In the genomic region with DNA sequence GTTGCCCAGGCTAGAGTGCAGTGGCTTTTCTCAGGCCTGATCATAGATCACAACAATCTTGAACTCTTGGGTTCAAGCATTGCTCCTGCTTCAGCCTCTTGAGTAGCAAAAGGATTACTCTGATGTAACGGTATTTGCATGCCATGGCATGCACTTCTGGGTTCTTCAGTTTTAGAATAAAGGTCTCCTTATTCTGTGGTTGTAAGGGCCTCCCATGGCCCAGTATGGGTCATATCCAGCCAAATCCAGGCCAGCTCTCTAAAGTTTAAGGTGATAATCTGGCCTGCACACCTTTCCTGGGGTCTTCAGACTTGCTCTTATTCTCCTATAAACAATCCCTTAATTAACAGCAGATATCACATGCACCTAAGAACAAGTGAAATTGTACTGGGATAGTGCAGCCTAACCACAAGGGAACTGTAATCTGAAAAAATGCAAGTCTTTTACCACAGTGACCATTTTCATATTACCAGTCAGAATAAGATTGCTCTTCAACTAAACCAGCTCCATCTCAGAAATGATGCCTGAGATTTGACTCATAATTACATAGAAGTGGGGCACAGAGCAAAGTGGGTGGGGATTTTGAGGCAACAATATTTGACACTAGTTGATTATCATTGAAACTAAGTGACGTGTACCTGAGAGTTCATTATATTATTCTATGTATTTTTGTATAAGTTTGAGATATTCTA, we compare ENCODE assay signal across 13 cellular contexts. TPM values are rescaled to one million over a fixed set of nuclear protein-coding genes. Genes with fewer than 3 reads are reported as not detected.
DNase-seq lines count a peak whose midpoint lies in the region; ATAC-seq and TF ChIP-seq lines count a peak whose summit lies in the region.
"Had no signal": no experiment of that assay in that cellular context is flagged by ENCODE, and none has a peak within 500 bp of the region (broad histone marks: within the 10 kb centered on the region; RNA-seq: fewer than 3 reads in every experiment).

No MANE protein-coding gene starts in this region.

- DNase-seq in AG10803 (ENCODE audit: low read depth): peak; percentile 73
- no peak for DNase-seq in GOT3 (lab: John Stamatoyannopoulos, UW)
- no peak for DNase-seq in HCEC 1CT
- no peak for DNase-seq in HFFc6
- DNase-seq in glutamatergic neuron: no peak
- DNase-seq: BE2C, NCI-H526 treated with DMSO at 0.1 percent for 48 hours had no signal

- H3K36me3 Mint-ChIP-seq in HFFc6 (ENCODE audit: low read depth) (no peaks in the 10 kb centered on the region), glutamatergic neuron (ENCODE audit: unreplicated experiment) (peaks cover 6% of the 10 kb centered on the region)
- H3K36me3 Mint-ChIP-seq: neural progenitor cell had no signal

- H3K27me3 Mint-ChIP-seq in HFFc6 (ENCODE audit: insufficient read depth) (no peaks in the 10 kb centered on the region), glutamatergic neuron (ENCODE audit: unreplicated experiment) (peaks cover 2% of the 10 kb centered on the region)

- H3K27ac Mint-ChIP-seq in HFFc6: no peak overlapping the region
- H3K27ac Mint-ChIP-seq in glutamatergic neuron (ENCODE audit: unreplicated experiment): no peak overlapping the region
- H3K27ac Mint-ChIP-seq: neural progenitor cell had no signal

- TF ChIP-seq CTCF in AG10803 (conservative IDR thresholded peaks at IDR 0.05; ENCODE audit: low read length) (no peak), HFFc6 (IDR thresholded peaks at IDR 0.05) (no peak), glutamatergic neuron (IDR thresholded peaks at IDR 0.05; ENCODE audit: partially characterized antibody, unreplicated experiment) (no peak)

- ATAC-seq in GM18867 (IDR thresholded peaks at IDR 0.05; ENCODE audit: unreplicated experiment): peak; percentile 89
- peak; percentile 61 for ATAC-seq in HG02571 (IDR thresholded peaks at IDR 0.05; ENCODE audit: unreplicated experiment)
- peak; percentile 50 for ATAC-seq in HG03460 (IDR thresholded peaks at IDR 0.05; ENCODE audit: unreplicated experiment)

- H3K9me3 Mint-ChIP-seq in HFFc6 (peaks cover 3% of the 10 kb centered on the region; the same call in 1 of the 2 replicates), glutamatergic neuron (ENCODE audit: unreplicated experiment) (no peaks in the 10 kb centered on the region)

- H3K4me1 Mint-ChIP-seq in HFFc6 (ENCODE audit: low read depth): peaks cover 7% of the 10 kb centered on the region
- H3K4me1 Mint-ChIP-seq in glutamatergic neuron (ENCODE audit: low read depth, unreplicated experiment): no peaks in the 10 kb centered on the region
- H3K4me1 Mint-ChIP-seq: neural progenitor cell had no signal

- H3K4me3 Mint-ChIP-seq in HFFc6 (no peak overlapping the region), glutamatergic neuron (ENCODE audit: unreplicated experiment) (no peak overlapping the region)
- H3K4me3 Mint-ChIP-seq: neural progenitor cell had no signal

- H3K4me3 ChIP-seq in AG10803 (ENCODE audit: low read length): no peak overlapping the region
- H3K4me3 ChIP-seq: cardiac muscle cell, neural progenitor cell, SK-N-MC had no signal

RNA-seq across cellular contexts. Expression of a gene that starts 25.4 kb away (rescaled TPM):
- 10 to 100 TPM; 27.0 to 32.8 (median 31.5) TPM for total RNA-seq in HFFc6 (2021; fragmentation: NEBNext Ultra II Directional; extraction: Animal tissue kit (Norgen Biotek cat#: 25700))
- 60.8 TPM for total RNA-seq in glutamatergic neuron (ENCODE audit: unreplicated experiment)
